ENCODE assay signal across 8 cellular contexts in genomic region chr1:84077476-84078107, GRCh38.
DNase-seq lines count a peak whose midpoint lies in the region; ATAC-seq and TF ChIP-seq lines count a peak whose summit lies in the region.

No MANE protein-coding gene starts in this region.

- TF ChIP-seq POLR2A in vagina (IDR thresholded peaks at IDR 0.05), result no peak

- H3K36me3 ChIP-seq in right atrium auricular region, result no peaks in the 10 kb centered on the region
- no peaks in the 10 kb centered on the region for H3K36me3 ChIP-seq in vagina

- peak overlapping the region; percentile 98 for H3K4me3 ChIP-seq in GM12865 (ENCODE audit: low read depth, low read length)
- H3K4me3 ChIP-seq in right atrium auricular region, result peak overlapping the region; percentile 79 to 86
- H3K4me3 ChIP-seq in vagina, result peak overlapping the region; percentile 69 to 96

- TF ChIP-seq CTCF in GM12865 (IDR thresholded peaks at IDR 0.05; ENCODE audit: insufficient read depth, low read depth, low read length, missing control alignments) (no peak), right atrium auricular region (IDR thresholded peaks at IDR 0.05) (peak in 1 of 2 donors; percentile 31), vagina (IDR thresholded peaks at IDR 0.05) (no peak)

- no peaks in the 10 kb centered on the region for H3K27me3 ChIP-seq in right atrium auricular region
- H3K27me3 ChIP-seq in vagina, result no peaks in the 10 kb centered on the region

- peaks cover 0 to 6% of the 10 kb centered on the region in 2 donors for H3K4me1 ChIP-seq in right atrium auricular region
- peaks cover 18% of the 10 kb centered on the region for H3K4me1 ChIP-seq in vagina

- intact Hi-C loops in vagina (cut with DNase I), result no loop called here

- ATAC-seq in HG02571 (IDR thresholded peaks at IDR 0.05; ENCODE audit: unreplicated experiment), result peak; percentile 92

- DNase-seq in GM12865 (ENCODE audit: low read depth) (peak; percentile 86), NCI-H1092 treated with DMSO at 0.1 percent for 48 hours (lab: John Stamatoyannopoulos, UW) (peak; percentile 90), T-helper 1 cell (peak; percentile 33 to 77 (median 51)), amygdala (lab: John Stamatoyannopoulos, UW) (peak in 52 of 56 donors; percentile 15 to 91 (median 76)), right atrium auricular region (ENCODE audit: low spot score) (peak; percentile 77), putamen (ENCODE audit: low spot score) (peak; percentile 90), vagina (ENCODE audit: extremely low spot score in 2 of 2) (no peak)

- no peaks in the 10 kb centered on the region for H3K9me3 ChIP-seq in right atrium auricular region
- no peaks in the 10 kb centered on the region for H3K9me3 ChIP-seq in vagina

- H3K27ac ChIP-seq in right atrium auricular region (peak overlapping the region; percentile 92 to 95), vagina (peak overlapping the region; percentile 92)

Comparison
In these comparisons a context has a peak if more than half of its experiments do, and no peak if none do; other contexts are left out.
1. DNase-seq: peak in GM12865 (single experiment), NCI-H1092 treated with DMSO at 0.1 percent for 48 hours (single experiment), T-helper 1 cell (5 of 5), amygdala (52 of 56), right atrium auricular region (single experiment) and putamen (single experiment); none in vagina (0 of 2).
2. Peak in every context shown above with its lines, with median percentiles within 50 percentile points of each other: H3K4me3 ChIP-seq.